Comparison of ENCODE assay signal across 8 cellular contexts in genomic region chr19:47427241-47428176, GRCh38. TPM values are rescaled to one million over a fixed set of nuclear protein-coding genes. Genes with fewer than 3 reads are reported as not detected.
DNase-seq lines count a peak whose midpoint lies in the region; ATAC-seq, FAIRE-seq and TF ChIP-seq lines count a peak whose summit lies in the region.

No MANE protein-coding gene starts in this region.

- peaks cover 25% of the 10 kb centered on the region for H3K23me2 ChIP-seq in H1 (ENCODE audit: low read depth, low read length)

- TF ChIP-seq RAD21 in H1 (IDR thresholded peaks at IDR 0.05 in 1 of 2, conservative IDR thresholded peaks at IDR 0.05 in 1 of 2; ENCODE audit: low read depth in 2 of 2, low read length in 2 of 2), result peak; percentile 83 to 85

- peak overlapping the region; percentile 97 for H3K4me2 ChIP-seq in H1 (ENCODE audit: insufficient read depth in 1 of 2, low read depth in 2 of 2, low read length in 2 of 2)

- peak overlapping the region; percentile 32 for H3K4me3 ChIP-seq in CD4-positive, CD25-positive, alpha-beta regulatory T cell (ENCODE audit: low read depth, low read length)
- peak overlapping the region; percentile 9; the same call in 1 of the 2 replicates for H3K4me3 ChIP-seq in HFF-Myc (replicated peaks; ENCODE audit: low read depth, low read length)
- H3K4me3 ChIP-seq in H1 (ENCODE audit: extremely low read depth in 1 of 4, insufficient read depth in 2 of 4, low read depth in 3 of 4, low read length in 4 of 4), result peak overlapping the region; percentile 31 to 61 (median 42); a peak in 7 of 8 replicates

- H2AFZ ChIP-seq in H1 (ENCODE audit: low read length), result no peak overlapping the region

- no peaks in the 10 kb centered on the region for H3K9me3 ChIP-seq in CD4-positive, CD25-positive, alpha-beta regulatory T cell (ENCODE audit: control insufficient read depth in 2 of 2, low read length in 2 of 2)
- H3K9me3 ChIP-seq in H1 (ENCODE audit: insufficient read depth in 2 of 2, low read depth in 1 of 2, low read length in 1 of 2), result no peaks in the 10 kb centered on the region

- no peak overlapping the region for H3K4me3 Mint-ChIP-seq in CD4-positive, CD25-positive, alpha-beta regulatory T cell
- H3K4me3 Mint-ChIP-seq in activated CD8-positive, alpha-beta T cell treated with anti-CD3 and anti-CD28 coated beads, Interleukin-2, amount 10 ng/mL, durations not matched to agents 7 days and 5 days, result no peak overlapping the region

- CTCF ChIA-PET in activated CD8-positive, alpha-beta T cell treated with anti-CD3 and anti-CD28 coated beads, Interleukin-2, amount 10 ng/mL, durations not matched to agents 7 days and 5 days (lab: Charles Lee), result interaction anchor here (0.6 to 3.5 kb wide), 38 partner anchors 8 to 340 kb away, joined by 3 to 38 read pairs (median 4); partner anchors contain the start of genes DHX34, EHD2, INAFM1 and KPTN
- CTCF ChIA-PET in H1 (lab: Charles Lee; ENCODE audit: partially characterized antibody), result interaction anchor here (0.6 to 24.5 kb wide), 31 partner anchors 9 to 841 kb away, joined by 3 to 436 read pairs (median 5); partner anchors contain the start of genes EHD2 and MEIS3

- DNase-seq in CD4-positive, CD25-positive, alpha-beta regulatory T cell, result peak; percentile 58 to 69 (median 69)
- DNase-seq in HFF-Myc (ENCODE audit: extremely low read depth, low read depth) (no peak), NCI-H69 (lab: John Stamatoyannopoulos, UW) (peak; percentile 73), H1 (ENCODE audit: low read depth in 1 of 2, low spot score in 2 of 2) (peak; percentile 78 to 98), midbrain (lab: John Stamatoyannopoulos, UW) (peak; percentile 35)
- peak; percentile 80 for DNase-seq in activated CD8-positive, alpha-beta T cell treated with anti-CD3 and anti-CD28 coated beads, Interleukin-2, amount 10 ng/mL, durations not matched to agents 7 days and 5 days
- DNase-seq in stimulated activated CD8-positive, alpha-beta memory T cell treated with anti-CD3 and anti-CD28 coated beads, Interleukin-7, amount 100 ng/mL, for 1 hour (ENCODE audit: low read depth in 2 of 2), result peak; percentile 19 to 50

- H3K79me1 ChIP-seq in H1 (ENCODE audit: low read depth, low read length), result no peaks in the 10 kb centered on the region

- TF ChIP-seq POLR2A in H1 (IDR thresholded peaks at IDR 0.05; ENCODE audit: control extremely low read depth in 1 of 2, low read depth in 2 of 2, low read length in 2 of 2), result 0 out of 3 replicates have a peak, but pooled peaks of 1 of the 2 experiments have one; percentile 21

- H2BK20ac ChIP-seq in H1 (ENCODE audit: low read length), result no peak overlapping the region

- no peak overlapping the region for H3K27ac Mint-ChIP-seq in CD4-positive, CD25-positive, alpha-beta regulatory T cell
- H3K27ac Mint-ChIP-seq in activated CD8-positive, alpha-beta T cell treated with anti-CD3 and anti-CD28 coated beads, Interleukin-2, amount 10 ng/mL, durations not matched to agents 7 days and 5 days, result no peak overlapping the region

- peak; percentile 52 to 62 for ATAC-seq in CD4-positive, CD25-positive, alpha-beta regulatory T cell (ENCODE audit: low read depth in 2 of 2)
- ATAC-seq in activated CD8-positive, alpha-beta T cell treated with anti-CD3 and anti-CD28 coated beads, Interleukin-2, amount 10 ng/mL, durations not matched to agents 7 days and 5 days, result peak; percentile 46
- no peak for ATAC-seq in GM21390 (IDR thresholded peaks at IDR 0.05; ENCODE audit: unreplicated experiment)

- H4K91ac ChIP-seq in H1 (replicated peaks; ENCODE audit: insufficient read length, low read length), result no peak overlapping the region

- H3K36me3 ChIP-seq in CD4-positive, CD25-positive, alpha-beta regulatory T cell (ENCODE audit: control insufficient read depth, insufficient read depth, low read length), result no peaks in the 10 kb centered on the region
- no peaks in the 10 kb centered on the region for H3K36me3 ChIP-seq in H1 (ENCODE audit: control insufficient read depth in 2 of 4, insufficient read depth in 4 of 4, low read length in 3 of 4)

- TF ChIP-seq EP300 in H1 (IDR thresholded peaks at IDR 0.05; ENCODE audit: borderline replicate concordance in 1 of 2, low read depth in 2 of 2, low read length in 2 of 2), result no peak

- no peak overlapping the region for H3K23ac ChIP-seq in H1 (ENCODE audit: insufficient read length)

- no peaks in the 10 kb centered on the region for H4K20me1 ChIP-seq in H1 (replicated peaks in 1 of 2; ENCODE audit: control insufficient read depth in 1 of 2, insufficient read depth in 2 of 2, low read length in 2 of 2)

- peaks cover 14% of the 10 kb centered on the region for H3K27me3 ChIP-seq in CD4-positive, CD25-positive, alpha-beta regulatory T cell (ENCODE audit: control insufficient read depth, insufficient read depth, low read length)
- peaks cover 8 to 41% (median 38%) of the 10 kb centered on the region in 4 experiments for H3K27me3 ChIP-seq in H1 (replicated peaks in 1 of 4; ENCODE audit: control insufficient read depth in 3 of 4, extremely low read depth in 1 of 4, insufficient read depth in 3 of 4, low read length in 3 of 4)

- H4K8ac ChIP-seq in H1 (ENCODE audit: extremely low read depth, insufficient read depth, low read length), result no peak overlapping the region

- WGBS in H1 (ENCODE audit: extremely low coverage in 1 of 2, insufficient coverage in 1 of 2, insufficient read length in 1 of 2, insufficient replicate concordance in 2 of 2, low coverage in 1 of 2, low lambda C conversion rate in 2 of 2, missing lambda C conversion rate in 1 of 2), 2 experiments, result 10% methylated on average over 17 of the region's 17 CpGs; no CpG with 5 or more reads in 1 of the 2 experiments

- H2AK5ac ChIP-seq in H1 (ENCODE audit: low read depth, low read length), result no peak overlapping the region

- H4K5ac ChIP-seq in H1 (ENCODE audit: insufficient read length, low read depth, low read length), result peak overlapping the region; percentile 14

- H2BK120ac ChIP-seq in H1 (replicated peaks; ENCODE audit: low read depth, low read length), result no peak overlapping the region

- H3K4me1 Mint-ChIP-seq in CD4-positive, CD25-positive, alpha-beta regulatory T cell, result peaks cover 0 to 26% (median 4%) of the 10 kb centered on the region in 4 donors
- H3K4me1 Mint-ChIP-seq in activated CD8-positive, alpha-beta T cell treated with anti-CD3 and anti-CD28 coated beads, Interleukin-2, amount 10 ng/mL, durations not matched to agents 7 days and 5 days (ENCODE audit: low read depth), result peaks cover 23% of the 10 kb centered on the region

- peaks cover 0 to 4% (median 0%) of the 10 kb centered on the region in 7 donors for H3K9me3 Mint-ChIP-seq in CD4-positive, CD25-positive, alpha-beta regulatory T cell
- H3K9me3 Mint-ChIP-seq in activated CD8-positive, alpha-beta T cell treated with anti-CD3 and anti-CD28 coated beads, Interleukin-2, amount 10 ng/mL, durations not matched to agents 7 days and 5 days (ENCODE audit: insufficient read depth), result no peaks in the 10 kb centered on the region

- H3K27ac ChIP-seq in CD4-positive, CD25-positive, alpha-beta regulatory T cell (ENCODE audit: insufficient read depth, low read length, poor library complexity, severe bottlenecking), result peak overlapping the region; percentile 24
- H3K27ac ChIP-seq in H1 (ENCODE audit: low read depth, low read length), result no peak overlapping the region

- peak; percentile 92 for TF ChIP-seq CTCF in HFF-Myc (IDR thresholded peaks at IDR 0.05; ENCODE audit: low read depth, low read length, missing control alignments)
- peak; percentile 86 to 98 (median 96) for TF ChIP-seq CTCF in H1 (IDR thresholded peaks at IDR 0.05; ENCODE audit: control extremely low read depth in 1 of 3, insufficient read depth in 1 of 3, low read depth in 1 of 3, low read length in 3 of 3)

- H3K56ac ChIP-seq in H1 (replicated peaks; ENCODE audit: insufficient read length, low read depth, low read length), result no peak overlapping the region

- H3K14ac ChIP-seq in H1 (ENCODE audit: insufficient read length), result no peak overlapping the region

- H3K27me3 Mint-ChIP-seq in CD4-positive, CD25-positive, alpha-beta regulatory T cell, result peaks cover 52% of the 10 kb centered on the region
- peaks cover 41% of the 10 kb centered on the region for H3K27me3 Mint-ChIP-seq in activated CD8-positive, alpha-beta T cell treated with anti-CD3 and anti-CD28 coated beads, Interleukin-2, amount 10 ng/mL, durations not matched to agents 7 days and 5 days (ENCODE audit: low read depth)

- peak overlapping the region; percentile 93; the same call in 1 of the 2 replicates for H3K18ac ChIP-seq in H1 (ENCODE audit: extremely low read depth, low read length)

- peak overlapping the region; percentile 98; the same call in 1 of the 2 replicates for H2BK15ac ChIP-seq in H1 (ENCODE audit: low read length)

- H2BK12ac ChIP-seq in H1 (ENCODE audit: low read depth, low read length), result no peak overlapping the region; the same call in none of the 2 replicates

- POLR2A ChIA-PET in activated CD8-positive, alpha-beta T cell treated with anti-CD3 and anti-CD28 coated beads, Interleukin-2, amount 10 ng/mL, durations not matched to agents 7 days and 5 days (lab: Charles Lee), result interaction anchor here (0.7 to 1.7 kb wide), 4 partner anchors 60 to 151 kb away, joined by 3 to 6 read pairs (median 4); partner anchors contain the start of gene NAPA
- POLR2A ChIA-PET in H1 (lab: Charles Lee; ENCODE audit: partially characterized antibody), result interaction anchor here (0.6 to 2.3 kb wide), 15 partner anchors 9 to 280 kb away, joined by 3 to 8 read pairs (median 3); partner anchors contain the start of genes DHX34, KPTN and MEIS3

- peak overlapping the region; percentile 37; the same call in 1 of the 2 replicates for H2BK5ac ChIP-seq in H1 (ENCODE audit: low read depth, low read length)

- peak overlapping the region in 3 of 4 experiments; percentile 42 to 55 (median 51); a peak in 3 of 7 replicates for H3K9ac ChIP-seq in H1 (replicated peaks in 1 of 4; ENCODE audit: extremely low read depth in 1 of 4, low read depth in 3 of 4, low read length in 3 of 4)

- H3K4ac ChIP-seq in H1 (replicated peaks; ENCODE audit: insufficient read length, low read depth, low read length), result no peak overlapping the region

- peak; percentile 94 for FAIRE-seq in H1 (lab: Jason Lieb, UNC)

- H3K79me2 ChIP-seq in H1 (ENCODE audit: control insufficient read depth in 1 of 2, insufficient read depth in 2 of 2, low read length in 2 of 2), result no peaks in the 10 kb centered on the region

- peaks cover 35% of the 10 kb centered on the region for H3K4me1 ChIP-seq in CD4-positive, CD25-positive, alpha-beta regulatory T cell (ENCODE audit: control insufficient read depth, insufficient read depth, low read length, poor library complexity, severe bottlenecking)
- H3K4me1 ChIP-seq in H1 (replicated peaks in 1 of 4; ENCODE audit: control insufficient read depth in 3 of 4, insufficient read depth in 4 of 4, low read length in 3 of 4), result peaks cover 0 to 28% (median 12%) of the 10 kb centered on the region in 4 experiments; a peak in 5 of 7 replicates

- H3K36me3 Mint-ChIP-seq in CD4-positive, CD25-positive, alpha-beta regulatory T cell, result peaks cover 4% of the 10 kb centered on the region
- H3K36me3 Mint-ChIP-seq in activated CD8-positive, alpha-beta T cell treated with anti-CD3 and anti-CD28 coated beads, Interleukin-2, amount 10 ng/mL, durations not matched to agents 7 days and 5 days (ENCODE audit: low read depth), result peaks cover 3% of the 10 kb centered on the region

RNA-seq across cellular contexts. Expression of gene MEIS3, which starts 8.2 kb away (rescaled TPM):
- total RNA-seq in CD4-positive, CD25-positive, alpha-beta regulatory T cell, result not detected
- polyA plus RNA-seq in CD4-positive, CD25-positive, alpha-beta regulatory T cell, result 1 to 10 TPM in 1 of 4 donors, under 1 TPM in 2, not detected in 1; 0.13 to 1.0 (median 0.44) TPM
- not detected for total RNA-seq in activated CD8-positive, alpha-beta T cell treated with anti-CD3 and anti-CD28 coated beads, Interleukin-2, amount 10 ng/mL, durations not matched to agents 7 days and 5 days
- 27.4 and 28.2 TPM in 2 replicates for total RNA-seq in H1 (2021; fragmentation: NEBNext Ultra II Directional; extraction: Animal tissue kit (Norgen Biotek cat#: 25700))
- 24.5 and 34.0 TPM in 2 replicates for polyA plus RNA-seq in H1 (2011; rRNA removed)
- polyA plus RNA-seq in H1 (2011; cell fraction: cytosol; rRNA removed), result 25.2 TPM
- polyA plus RNA-seq in H1 (2011; cell fraction: nucleus; rRNA removed), result 40.6 TPM
- 21.5 to 39.7 TPM (median 35.7 TPM) in 4 replicates for polyA plus RNA-seq in H1 (2012, experiment 1 of 2)
- 30.6 TPM for polyA plus RNA-seq in H1 (2012, experiment 2 of 2)
- polyA plus RNA-seq in H1 (2013, experiment 1 of 2), result 36.7 TPM
- 36.5 TPM for polyA plus RNA-seq in H1 (2013, experiment 2 of 2)
- 11.1 TPM in 2 replicates for polyA minus RNA-seq in H1 (2011; rRNA and poly(A)+ RNA removed)
- 12.3 TPM for polyA minus RNA-seq in H1 (2011; cell fraction: cytosol; rRNA and poly(A)+ RNA removed)
- 11.0 TPM for polyA minus RNA-seq in H1 (2011; cell fraction: nucleus; rRNA and poly(A)+ RNA removed)

RNA-seq across cellular contexts. Expression of gene SLC8A2, which starts 44.2 kb away (rescaled TPM):
- not detected for total RNA-seq in CD4-positive, CD25-positive, alpha-beta regulatory T cell
- not detected for polyA plus RNA-seq in CD4-positive, CD25-positive, alpha-beta regulatory T cell
- under 1 TPM; 0.05 to 0.44 TPM for total RNA-seq in activated CD8-positive, alpha-beta T cell treated with anti-CD3 and anti-CD28 coated beads, Interleukin-2, amount 10 ng/mL, durations not matched to agents 7 days and 5 days
- total RNA-seq in H1 (2021; fragmentation: NEBNext Ultra II Directional; extraction: Animal tissue kit (Norgen Biotek cat#: 25700)), result 7.3 and 8.3 TPM in 2 replicates
- 12.4 and 15.7 TPM in 2 replicates for polyA plus RNA-seq in H1 (2011; rRNA removed)
- 9.3 TPM for polyA plus RNA-seq in H1 (2011; cell fraction: cytosol; rRNA removed)
- polyA plus RNA-seq in H1 (2011; cell fraction: nucleus; rRNA removed), result 16.6 TPM
- polyA plus RNA-seq in H1 (2012, experiment 1 of 2), result 7.1 to 14.9 TPM (median 11.4 TPM) in 4 replicates
- polyA plus RNA-seq in H1 (2012, experiment 2 of 2), result 6.9 TPM
- polyA plus RNA-seq in H1 (2013, experiment 1 of 2), result 6.6 TPM
- polyA plus RNA-seq in H1 (2013, experiment 2 of 2), result 6.1 TPM
- polyA minus RNA-seq in H1 (2011; rRNA and poly(A)+ RNA removed), result 27.9 and 30.5 TPM in 2 replicates
- polyA minus RNA-seq in H1 (2011; cell fraction: cytosol; rRNA and poly(A)+ RNA removed), result 12.6 TPM
- 9.7 TPM for polyA minus RNA-seq in H1 (2011; cell fraction: nucleus; rRNA and poly(A)+ RNA removed)

RNA-seq across cellular contexts. Expression of gene KPTN, which starts 56.5 kb away (rescaled TPM):
- 3.5 TPM for total RNA-seq in CD4-positive, CD25-positive, alpha-beta regulatory T cell
- polyA plus RNA-seq in CD4-positive, CD25-positive, alpha-beta regulatory T cell, result 1 to 10 TPM; 2.7 to 6.2 (median 4.0) TPM
- 10 to 100 TPM; 12.6 to 13.0 TPM for total RNA-seq in activated CD8-positive, alpha-beta T cell treated with anti-CD3 and anti-CD28 coated beads, Interleukin-2, amount 10 ng/mL, durations not matched to agents 7 days and 5 days
- total RNA-seq in H1 (2021; fragmentation: NEBNext Ultra II Directional; extraction: Animal tissue kit (Norgen Biotek cat#: 25700)), result 23.6 and 28.0 TPM in 2 replicates
- 31.3 and 45.2 TPM in 2 replicates for polyA plus RNA-seq in H1 (2011; rRNA removed)
- 29.4 TPM for polyA plus RNA-seq in H1 (2011; cell fraction: cytosol; rRNA removed)
- 57.8 TPM for polyA plus RNA-seq in H1 (2011; cell fraction: nucleus; rRNA removed)
- polyA plus RNA-seq in H1 (2012, experiment 1 of 2), result 22.6 to 33.3 TPM (median 31.1 TPM) in 4 replicates
- 27.0 TPM for polyA plus RNA-seq in H1 (2012, experiment 2 of 2)
- polyA plus RNA-seq in H1 (2013, experiment 1 of 2), result 24.6 TPM
- polyA plus RNA-seq in H1 (2013, experiment 2 of 2), result 23.7 TPM
- polyA minus RNA-seq in H1 (2011; rRNA and poly(A)+ RNA removed), result 14.6 and 16.5 TPM in 2 replicates
- 6.9 TPM for polyA minus RNA-seq in H1 (2011; cell fraction: cytosol; rRNA and poly(A)+ RNA removed)
- polyA minus RNA-seq in H1 (2011; cell fraction: nucleus; rRNA and poly(A)+ RNA removed), result 9.3 TPM

Comparison
In these comparisons a context has a peak if more than half of its experiments do, and no peak if none do; other contexts are left out.
1. RNA of gene MEIS3, which starts 8.2 kb away (total RNA-seq): 27.4 to 28.2 TPM in H1; not detected in activated CD8-positive, alpha-beta T cell treated with anti-CD3 and anti-CD28 coated beads, Interleukin-2, amount 10 ng/mL, durations not matched to agents 7 days and 5 days and not detected in CD4-positive, CD25-positive, alpha-beta regulatory T cell (single experiment); every median in the first group is over 10 times any median in the second.
2. Peak in every context shown above with its lines, with median percentiles within 50 percentile points of each other: H3K4me3 ChIP-seq.